8 cellular contexts compared by ENCODE assay signal in the genomic region with DNA sequence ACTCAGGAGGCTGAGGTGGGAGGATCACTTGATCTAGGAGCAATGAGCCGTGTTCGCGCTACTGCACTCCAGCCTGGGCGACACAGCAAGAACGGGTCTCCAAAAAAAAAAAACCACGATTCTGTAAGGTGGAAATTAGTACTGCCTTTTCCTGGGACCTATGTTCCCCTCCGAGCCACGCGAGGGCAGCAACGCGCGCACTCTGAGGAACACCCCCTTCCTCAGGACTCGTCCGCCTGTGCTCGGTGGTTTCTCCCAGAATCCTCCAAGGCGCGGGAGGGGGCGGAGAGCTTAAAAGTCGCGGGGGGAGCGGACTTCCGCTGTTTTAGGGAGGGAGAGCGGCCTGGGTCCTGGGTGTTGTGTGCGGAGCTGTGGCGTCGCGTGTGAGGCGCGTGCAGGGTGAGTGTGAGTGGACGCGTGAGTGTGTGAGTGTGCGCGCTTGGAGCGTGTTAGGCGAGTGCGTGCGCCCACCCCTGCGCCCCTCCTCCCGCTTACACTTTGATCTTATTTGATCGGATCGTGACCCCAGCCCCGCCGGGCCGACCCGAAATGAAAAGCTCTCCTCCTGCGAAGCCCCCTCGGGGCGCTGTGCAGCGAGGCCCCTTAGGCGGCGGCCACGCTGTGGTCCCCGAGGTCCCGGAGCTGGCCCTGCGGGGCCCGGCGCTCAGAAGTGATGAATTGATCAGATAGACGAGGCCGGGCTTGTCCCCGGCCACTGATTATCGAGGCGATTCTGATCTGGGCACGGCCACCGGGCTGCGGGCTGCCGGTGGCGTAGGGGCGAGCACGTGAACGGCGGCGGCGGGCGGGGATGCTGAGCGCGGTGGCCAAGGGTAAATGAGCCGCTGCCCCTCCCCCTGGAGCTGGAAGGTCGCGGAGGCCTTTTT. TPM values are rescaled to one million over a fixed set of nuclear protein-coding genes. Genes with fewer than 3 reads are reported as not detected.
DNase-seq lines count a peak whose midpoint lies in the region; ATAC-seq, FAIRE-seq and TF ChIP-seq lines count a peak whose summit lies in the region.

No MANE protein-coding gene starts in this region.

- H3K4me1 ChIP-seq in left ventricle myocardium inferior, result peaks cover 41% of the 10 kb centered on the region
- H3K4me1 ChIP-seq in prostate gland (replicated peaks), result no peaks in the 10 kb centered on the region

- H3K4me3 ChIP-seq in GM12875 (ENCODE audit: low read depth, low read length) (peak overlapping the region; percentile 90), left ventricle myocardium inferior (peak overlapping the region; percentile 80), prostate gland (peak overlapping the region; percentile 61 to 96)

- H3K9me3 ChIP-seq in left ventricle myocardium inferior (replicated peaks) (no peaks in the 10 kb centered on the region), prostate gland (no peaks in the 10 kb centered on the region)

- FAIRE-seq in urothelium cell line (lab: Jason Lieb, UNC), result peak; percentile 66

- intact Hi-C loops in left ventricle myocardium inferior (cut with micrococcal nuclease), result no loop called here
- intact Hi-C loops in prostate gland (cut with DNase I), result no loop called here

- DNase-seq in NCI-H1436 (lab: John Stamatoyannopoulos, UW) (peak; percentile 98), T follicular helper cell (ENCODE audit: low read depth) (peak; percentile 95), amniotic epithelial cell (ENCODE audit: low read depth) (peak; percentile 95), left ventricle myocardium inferior (peak; percentile 96), prostate gland (ENCODE audit: low spot score) (peak; percentile 95), urothelium cell line (ENCODE audit: low spot score) (peak; percentile 98)

- peak overlapping the region; percentile 96 for H3K27ac ChIP-seq in left ventricle myocardium inferior (replicated peaks)
- peak overlapping the region; percentile 83 to 96 for H3K27ac ChIP-seq in prostate gland

- H3K27me3 ChIP-seq in left ventricle myocardium inferior (ENCODE audit: low read depth) (no peaks in the 10 kb centered on the region), prostate gland (replicated peaks; ENCODE audit: insufficient read depth) (no peaks in the 10 kb centered on the region)

- peak; percentile 84 for TF ChIP-seq POLR2A in prostate gland (IDR thresholded peaks at IDR 0.05)

- H3K36me3 ChIP-seq in left ventricle myocardium inferior (no peaks in the 10 kb centered on the region), prostate gland (no peaks in the 10 kb centered on the region)

- TF ChIP-seq CTCF in GM12875 (IDR thresholded peaks at IDR 0.05; ENCODE audit: borderline replicate concordance, insufficient read depth, low read depth, low read length), result peak; percentile 82
- peak; percentile 92 for TF ChIP-seq CTCF in left ventricle myocardium inferior (IDR thresholded peaks at IDR 0.05; ENCODE audit: borderline replicate concordance)
- peak; percentile 85 to 95 (median 91) for TF ChIP-seq CTCF in prostate gland (IDR thresholded peaks at IDR 0.05)

- peak; percentile 89 for ATAC-seq in HG02798 (IDR thresholded peaks at IDR 0.05; ENCODE audit: poor library complexity, unreplicated experiment)

- under 1% methylated on average over 74 of the region's 79 CpGs for WGBS in prostate gland

RNA-seq across cellular contexts. Expression of a gene that starts 9.6 kb away (rescaled TPM):
- total RNA-seq in left ventricle myocardium inferior (30.3 TPM), prostate gland (10 to 100 TPM; 37.0 to 40.7 TPM)

RNA-seq across cellular contexts. Expression of a gene that starts 13.8 kb away (rescaled TPM):
- total RNA-seq in left ventricle myocardium inferior, result 0.19 TPM
- total RNA-seq in prostate gland, result 100 to 1,000 TPM; 102 to 621 TPM

RNA-seq across cellular contexts. Expression of a gene that starts 24.3 kb away (rescaled TPM):
- 71.6 TPM for total RNA-seq in left ventricle myocardium inferior
- total RNA-seq in prostate gland, result 10 to 100 TPM; 26.8 to 27.0 TPM

RNA-seq across cellular contexts. Expression of a gene that starts 58.2 kb away (rescaled TPM):
- 20.0 TPM for total RNA-seq in left ventricle myocardium inferior
- total RNA-seq in prostate gland, result 10 to 100 TPM in 1 of 2 donors, 1 to 10 TPM in 1; 6.4 to 25.7 TPM

Comparison
In these comparisons a context has a peak if more than half of its experiments do, and no peak if none do; other contexts are left out.
1. Peak in every context shown above with its lines: DNase-seq, ATAC-seq, H3K4me3 ChIP-seq and H3K27ac ChIP-seq.
2. RNA of a gene that starts 13.8 kb away (total RNA-seq): 102 to 621 TPM in prostate gland; 0.19 TPM in left ventricle myocardium inferior (single experiment); every median in the first group is over 10 times any median in the second.